ENCODE assay signal across 1 cellular context in genomic region chr13:88000787-88001186, GRCh38.
TF ChIP-seq lines count a peak whose summit lies in the region.

No MANE protein-coding gene starts in this region.

TF ChIP-seq in IMR-90, 13 proteins besides CTCF, POLR2A, EP300 and RAD21 (continued from another document):
- TF ChIP-seq MXI1 (IDR thresholded peaks at IDR 0.05; ENCODE audit: borderline replicate concordance, low read depth, low read length) (no peak), USF2 (IDR thresholded peaks at IDR 0.05; ENCODE audit: low read depth, low read length) (no peak), MAZ (IDR thresholded peaks at IDR 0.05; ENCODE audit: borderline replicate concordance, low read depth, low read length) (no peak)
